ENCODE assay signal across 8 cellular contexts in genomic region chr3:194130807-194131589, GRCh38. TPM values are rescaled to one million over a fixed set of nuclear protein-coding genes. Genes with fewer than 3 reads are reported as not detected.
DNase-seq lines count a peak whose midpoint lies in the region; ATAC-seq and TF ChIP-seq lines count a peak whose summit lies in the region.

No MANE protein-coding gene starts in this region.

- no peaks in the 10 kb centered on the region for H3K36me3 ChIP-seq in spleen

- peak overlapping the region in 2 of 8 donors; percentile 16 to 41 for H3K27ac ChIP-seq in spleen

- DNase-seq in GM10266 (ENCODE audit: extremely low spot score): peak; percentile 75
- peak; percentile 45 for DNase-seq in midbrain (lab: John Stamatoyannopoulos, UW)
- no peak for DNase-seq in stimulated activated CD4-positive, alpha-beta T cell treated with anti-CD3 and anti-CD28 coated beads, Interleukin-4, amount 100 ng/mL, for 24 hours
- DNase-seq in globus pallidus (ENCODE audit: low spot score): no peak
- DNase-seq in spleen: no peak

- TF ChIP-seq CTCF in GM10266 (IDR thresholded peaks at IDR 0.05; ENCODE audit: control insufficient read depth, insufficient read depth, low read depth, missing control alignments) (no peak), spleen (IDR thresholded peaks at IDR 0.05 in 8 of 11, conservative IDR thresholded peaks at IDR 0.05 in 3 of 11) (no peak)

- peak; percentile 45; the same call in 1 of the 2 replicates for TF ChIP-seq POLR2A in Raji (IDR thresholded peaks at IDR 0.05; ENCODE audit: insufficient read depth, low read depth, low read length)
- TF ChIP-seq POLR2A in spleen (IDR thresholded peaks at IDR 0.05): no peak

- no peaks in the 10 kb centered on the region for H3K9me3 ChIP-seq in spleen

- peaks cover 0 to 51% (median 0%) of the 10 kb centered on the region in 7 donors for H3K27me3 ChIP-seq in spleen (replicated peaks in 1 of 7)

- peak overlapping the region in 1 of 8 donors; percentile 8 for H3K4me3 ChIP-seq in spleen

- WGBS in spleen, 5 donors: 54 to 71% (median 60%) methylated on average over 16 to 19 of the region's 19 CpGs

- intact Hi-C loops in spleen (cut with DNase I; ENCODE audit: low total_unique reads): loop anchor here (10.0 kb wide), 1 partner anchor 466 kb away; no protein-coding TSS in a partner anchor

- H3K4me1 ChIP-seq in spleen: peaks cover 10 to 67% (median 58%) of the 10 kb centered on the region in 6 donors

- ATAC-seq in GM21367 (IDR thresholded peaks at IDR 0.05; ENCODE audit: unreplicated experiment) (peak; percentile 50), HG03575 (IDR thresholded peaks at IDR 0.05; ENCODE audit: extremely low read depth, insufficient number of reproducible peaks, low FRiP score, unreplicated experiment) (peak; percentile 43)

RNA-seq across cellular contexts. Expression of gene HES1, which starts 5.0 kb away (rescaled TPM):
- 10 to 100 TPM; 38.2 to 59.6 (median 40.3) TPM for total RNA-seq in spleen
- 10 to 100 TPM; 17.7 to 19.7 (median 19.6) TPM for polyA plus RNA-seq in spleen

Comparison
In these comparisons a context has a peak if more than half of its experiments do, and no peak if none do; other contexts are left out.
1. DNase-seq: peak in GM10266 (single experiment) and midbrain (single experiment); none in stimulated activated CD4-positive, alpha-beta T cell treated with anti-CD3 and anti-CD28 coated beads, Interleukin-4, amount 100 ng/mL, for 24 hours (single experiment), globus pallidus (single experiment) and spleen (single experiment).